26 cellular contexts compared by ENCODE assay signal in the genomic region with DNA sequence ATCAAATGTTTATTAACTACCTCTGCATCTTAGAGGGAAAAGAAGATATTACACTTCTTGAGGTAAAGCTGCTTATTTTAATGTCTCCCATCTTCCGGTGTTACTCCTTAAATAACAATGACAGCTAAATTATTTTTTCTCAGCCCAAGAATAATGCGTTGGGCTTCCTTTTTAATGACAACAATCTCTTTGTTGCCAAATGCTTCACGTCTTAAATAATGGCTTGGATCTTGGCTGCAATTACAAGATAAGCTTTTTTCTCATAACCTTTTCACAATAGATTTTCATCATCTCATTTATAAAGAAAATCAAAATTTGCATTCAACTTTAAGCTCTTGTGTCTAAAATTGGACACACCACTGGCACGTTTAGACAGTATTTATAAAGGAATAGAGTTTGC.
"Had no signal": no experiment of that assay in that cellular context is flagged by ENCODE, and none has a peak within 500 bp of the region (broad histone marks: within the 10 kb centered on the region; RNA-seq: fewer than 3 reads in every experiment).

No MANE protein-coding gene starts in this region.

- H3K27ac ChIP-seq: dorsolateral prefrontal cortex, hepatocyte, neural progenitor cell, parathyroid adenoma, upper lobe of left lung had no signal

- H3K9ac ChIP-seq: neural progenitor cell, parathyroid adenoma had no signal

- H3K9me3 ChIP-seq: esophagus squamous epithelium, sigmoid colon, thoracic aorta, upper lobe of left lung had no signal

- H3K36me3 ChIP-seq: esophagus squamous epithelium, neural progenitor cell, sigmoid colon, thoracic aorta, tibial nerve, upper lobe of left lung had no signal

- H3K4me3 ChIP-seq: dorsolateral prefrontal cortex, esophagus squamous epithelium, hepatocyte, neural progenitor cell, sigmoid colon, thoracic aorta, tibial nerve, upper lobe of left lung had no signal

- H3K27me3 ChIP-seq: esophagus squamous epithelium, hepatocyte, neural progenitor cell, sigmoid colon, tibial nerve, upper lobe of left lung had no signal

- H3K4me3 Mint-ChIP-seq: naive thymus-derived CD4-positive, alpha-beta T cell; nephron; neural progenitor cell; stimulated activated effector memory CD8-positive, alpha-beta T cell treated with anti-CD3 and anti-CD28 coated beads, Interleukin-12 subunit alpha, Interleukin-12 subunit beta, amount 100 ng/mL, for 72 hours had no signal

- H3K9me3 Mint-ChIP-seq: nephron, neural progenitor cell had no signal

- H3K4me1 ChIP-seq: parathyroid adenoma had no signal

- FAIRE-seq: urothelium cell line had no signal

- H3K4me1 Mint-ChIP-seq: stimulated activated effector memory CD8-positive, alpha-beta T cell treated with anti-CD3 and anti-CD28 coated beads, Interleukin-12 subunit alpha, Interleukin-12 subunit beta, amount 100 ng/mL, for 72 hours had no signal

- DNase-seq: caudate nucleus; cerebellar nuclear complex; cortex of kidney; dorsolateral prefrontal cortex; effector CD4-positive, alpha-beta T cell; erythroblast; esophagus squamous epithelium; foreskin melanocyte; kidney glomerular epithelial cell; midbrain; naive thymus-derived CD4-positive, alpha-beta T cell; right cardiac atrium; sigmoid colon; stimulated activated CD4-positive, alpha-beta T cell treated with anti-CD3 and anti-CD28 coated beads, Interleukin-2, amount 100 ng/mL, for 24 hours; stimulated activated CD4-positive, alpha-beta T cell treated with anti-CD3 and anti-CD28 coated beads, Interleukin-4, amount 100 ng/mL, for 24 hours; stimulated activated naive CD8-positive, alpha-beta T cell treated with anti-CD3 and anti-CD28 coated beads, Interleukin-15, Interleukin-2, amounts not matched to agents 100 U/mL and 50 U/mL, for 24 hours; upper lobe of left lung had no signal

- H2AFZ ChIP-seq: hepatocyte, neural progenitor cell, parathyroid adenoma had no signal

- ATAC-seq: naive thymus-derived CD4-positive, alpha-beta T cell; stimulated activated effector memory CD8-positive, alpha-beta T cell treated with anti-CD3 and anti-CD28 coated beads, Interleukin-12 subunit alpha, Interleukin-12 subunit beta, amount 100 ng/mL, for 72 hours; stimulated activated naive CD8-positive, alpha-beta T cell treated with anti-CD3 and anti-CD28 coated beads, Interleukin-15, Interleukin-2, amounts not matched to agents 100 U/mL and 50 U/mL, for 24 hours had no signal

- H3K4me2 ChIP-seq: hepatocyte, neural progenitor cell had no signal

- H3K27ac Mint-ChIP-seq: naive thymus-derived CD4-positive, alpha-beta T cell; nephron; neural progenitor cell; progenitor cell of endocrine pancreas; stimulated activated effector memory CD8-positive, alpha-beta T cell treated with anti-CD3 and anti-CD28 coated beads, Interleukin-12 subunit alpha, Interleukin-12 subunit beta, amount 100 ng/mL, for 72 hours had no signal

- H3K36me3 Mint-ChIP-seq: naive thymus-derived CD4-positive, alpha-beta T cell; neural progenitor cell; stimulated activated effector memory CD8-positive, alpha-beta T cell treated with anti-CD3 and anti-CD28 coated beads, Interleukin-12 subunit alpha, Interleukin-12 subunit beta, amount 100 ng/mL, for 72 hours had no signal

- H3K79me2 ChIP-seq: hepatocyte, parathyroid adenoma had no signal
